Comparison of ENCODE assay signal across 8 cellular contexts in genomic region chr4:152536545-152537182, GRCh38. TPM values are rescaled to one million over a fixed set of nuclear protein-coding genes. Genes with fewer than 3 reads are reported as not detected.
DNase-seq lines count a peak whose midpoint lies in the region; ATAC-seq and TF ChIP-seq lines count a peak whose summit lies in the region.

No MANE protein-coding gene starts in this region.

- CTCF ChIA-PET in HEK293 (lab: Yijun Ruan, JAX): interaction anchor here (0.6 to 4.8 kb wide), 3 partner anchors 36 to 51 kb away, joined by 3 to 25 read pairs (median 3); no protein-coding TSS in a partner anchor
- CTCF ChIA-PET in activated CD8-positive, alpha-beta T cell treated with anti-CD3 and anti-CD28 coated beads, Interleukin-2, amount 10 ng/mL, durations not matched to agents 7 days and 5 days (lab: Charles Lee): interaction anchor here (0.6 to 5.9 kb wide), 12 partner anchors 9 to 147 kb away, joined by 3 to 85 read pairs (median 3); no protein-coding TSS in a partner anchor

- H4K91ac ChIP-seq in neuronal stem cell (ENCODE audit: low read depth, low read length, poor library complexity): no peak overlapping the region

- H2BK120ac ChIP-seq in neuronal stem cell (ENCODE audit: low read depth, low read length): no peak overlapping the region

- H2AK5ac ChIP-seq in neuronal stem cell (ENCODE audit: low read depth, low read length): peak overlapping the region; percentile 10

- peaks cover 42% of the 10 kb centered on the region for H3K4me1 Mint-ChIP-seq in activated CD8-positive, alpha-beta T cell treated with anti-CD3 and anti-CD28 coated beads, Interleukin-2, amount 10 ng/mL, durations not matched to agents 7 days and 5 days (ENCODE audit: low read depth)

- peak overlapping the region; percentile 91 for H3K27ac ChIP-seq in HEK293 (ENCODE audit: extremely low read depth, low read depth, low read length)
- H3K27ac ChIP-seq in neuronal stem cell (replicated peaks; ENCODE audit: low read length): peak overlapping the region; percentile 87

- no peak for TF ChIP-seq CTCF in HEK293 (tag by site-specific recombination; IDR thresholded peaks at IDR 0.05)
- TF ChIP-seq CTCF in fibroblast of the aortic adventitia (IDR thresholded peaks at IDR 0.05; ENCODE audit: insufficient read depth, low read length): no peak

- H3K27me3 ChIP-seq in neuronal stem cell (ENCODE audit: control insufficient read depth in 3 of 3, insufficient read depth in 3 of 3, low read depth in 1 of 3, low read length in 3 of 3): no peaks in the 10 kb centered on the region

- DNase-seq in activated CD8-positive, alpha-beta memory T cell treated with anti-CD3 and anti-CD28 coated beads for 1 hour (ENCODE audit: extremely low read depth in 1 of 2, low read depth in 1 of 2): peak; percentile 18 to 48
- DNase-seq in activated CD8-positive, alpha-beta memory T cell treated with anti-CD3 and anti-CD28 coated beads, Interleukin-2, amount 50 U/mL, for 4 hours: no peak
- DNase-seq in M059J (ENCODE audit: low read depth) (peak; percentile 62), fibroblast of the aortic adventitia (ENCODE audit: low read depth) (peak; percentile 39), neuronal stem cell (ENCODE audit: low spot score) (no peak), posterior vena cava (ENCODE audit: low spot score) (no peak)
- DNase-seq in activated CD8-positive, alpha-beta T cell treated with anti-CD3 and anti-CD28 coated beads, Interleukin-2, amount 10 ng/mL, durations not matched to agents 7 days and 5 days: peak; percentile 84

- no peak overlapping the region for H2BK15ac ChIP-seq in neuronal stem cell (ENCODE audit: low read length)

- no peak overlapping the region for H3K4ac ChIP-seq in neuronal stem cell (ENCODE audit: low read length)

- H4K8ac ChIP-seq in neuronal stem cell (ENCODE audit: low read depth, low read length): no peak overlapping the region

- intact Hi-C loops in posterior vena cava (cut with DNase I): no loop called here

- H3K27ac Mint-ChIP-seq in activated CD8-positive, alpha-beta T cell treated with anti-CD3 and anti-CD28 coated beads, Interleukin-2, amount 10 ng/mL, durations not matched to agents 7 days and 5 days: peak overlapping the region; percentile 100

- no CpG with 5 or more reads among the region's 24 CpGs for WGBS in neuronal stem cell (ENCODE audit: extremely low coverage in 2 of 2, insufficient read length in 2 of 2, insufficient replicate concordance in 1 of 2), 2 donors

- H3K18ac ChIP-seq in neuronal stem cell (ENCODE audit: low read length): peak overlapping the region; percentile 96

- H3K4me2 ChIP-seq in neuronal stem cell (ENCODE audit: insufficient read depth, low read length, poor library complexity, severe bottlenecking): peak overlapping the region; percentile 65

- H3K4me3 Mint-ChIP-seq in activated CD8-positive, alpha-beta T cell treated with anti-CD3 and anti-CD28 coated beads, Interleukin-2, amount 10 ng/mL, durations not matched to agents 7 days and 5 days: peak overlapping the region; percentile 83

- POLR2A ChIA-PET in HEK293 (lab: Yijun Ruan, JAX): interaction anchor here (0.7 to 1.7 kb wide), 6 partner anchors 12 to 54 kb away, joined by 3 to 6 read pairs (median 4); no protein-coding TSS in a partner anchor
- POLR2A ChIA-PET in activated CD8-positive, alpha-beta T cell treated with anti-CD3 and anti-CD28 coated beads, Interleukin-2, amount 10 ng/mL, durations not matched to agents 7 days and 5 days (lab: Charles Lee): interaction anchor here (0.7 to 4.5 kb wide), 31 partner anchors 9 to 437 kb away, joined by 3 to 150 read pairs (median 5); partner anchors contain the start of genes ARFIP1, TIGD4 and TMEM154

- H3K36me3 Mint-ChIP-seq in activated CD8-positive, alpha-beta T cell treated with anti-CD3 and anti-CD28 coated beads, Interleukin-2, amount 10 ng/mL, durations not matched to agents 7 days and 5 days (ENCODE audit: low read depth): peaks cover 49% of the 10 kb centered on the region

- ATAC-seq in activated CD8-positive, alpha-beta T cell treated with anti-CD3 and anti-CD28 coated beads, Interleukin-2, amount 10 ng/mL, durations not matched to agents 7 days and 5 days: peak; percentile 65

- no peak overlapping the region for H2BK12ac ChIP-seq in neuronal stem cell (ENCODE audit: low read length)

- peak overlapping the region; percentile 41 for H3K14ac ChIP-seq in neuronal stem cell (ENCODE audit: low read length)

- peak overlapping the region; percentile 95 for H3K9ac ChIP-seq in neuronal stem cell (ENCODE audit: low read depth, low read length, poor library complexity)

- peak overlapping the region; percentile 81 for H3K4me3 ChIP-seq in HEK293 (ENCODE audit: low read depth, low read length)
- peak overlapping the region; percentile 95 for H3K4me3 ChIP-seq in fibroblast of the aortic adventitia (ENCODE audit: low read depth, low read length)
- H3K4me3 ChIP-seq in neuronal stem cell (ENCODE audit: low read length in 2 of 2): peak overlapping the region; percentile 78 to 90

- H3K4me1 ChIP-seq in HEK293 (ENCODE audit: control insufficient read depth, insufficient read depth, low read length) (peaks cover 4% of the 10 kb centered on the region; the same call in 1 of the 2 replicates), neuronal stem cell (ENCODE audit: control insufficient read depth in 2 of 2, insufficient read depth in 1 of 2, low read depth in 1 of 2, low read length in 2 of 2) (peaks cover 5 to 19% of the 10 kb centered on the region in 2 donors)

- peak overlapping the region; percentile 90 for H3K23ac ChIP-seq in neuronal stem cell (ENCODE audit: low read depth, low read length, poor library complexity)

- H2BK5ac ChIP-seq in neuronal stem cell (ENCODE audit: low read length): peak overlapping the region; percentile 90

- H2AFZ ChIP-seq in neuronal stem cell (ENCODE audit: low read length): peak overlapping the region; percentile 91

- H3K9me3 ChIP-seq in HEK293 (ENCODE audit: control insufficient read depth, insufficient read depth, low read depth, low read length): no peaks in the 10 kb centered on the region
- H3K9me3 ChIP-seq in neuronal stem cell (replicated peaks in 1 of 2; ENCODE audit: control insufficient read depth in 2 of 2, insufficient read depth in 1 of 2, low read depth in 1 of 2, low read length in 2 of 2): peaks cover 2 to 12% of the 10 kb centered on the region in 2 donors

- peaks cover 6% of the 10 kb centered on the region for H3K9me3 Mint-ChIP-seq in activated CD8-positive, alpha-beta T cell treated with anti-CD3 and anti-CD28 coated beads, Interleukin-2, amount 10 ng/mL, durations not matched to agents 7 days and 5 days (ENCODE audit: insufficient read depth)

- peaks cover 5% of the 10 kb centered on the region for H3K79me1 ChIP-seq in neuronal stem cell (ENCODE audit: low read depth, low read length)

- H3K27me3 Mint-ChIP-seq in activated CD8-positive, alpha-beta T cell treated with anti-CD3 and anti-CD28 coated beads, Interleukin-2, amount 10 ng/mL, durations not matched to agents 7 days and 5 days (ENCODE audit: low read depth): no peaks in the 10 kb centered on the region

- H3K36me3 ChIP-seq in HEK293 (ENCODE audit: control insufficient read depth in 2 of 2, insufficient read depth in 1 of 2, low read length in 2 of 2) (peaks cover 0 to 18% of the 10 kb centered on the region in 2 experiments; a peak in 2 of 3 replicates), neuronal stem cell (replicated peaks in 1 of 2; ENCODE audit: control insufficient read depth in 2 of 2, insufficient read depth in 2 of 2, low read length in 2 of 2) (peaks cover 10 to 30% of the 10 kb centered on the region in 2 donors)

TF ChIP-seq in HEK293, 187 proteins besides CTCF, POLR2A, EP300 and RAD21 (continues in another document):
- TF ChIP-seq SCRT2 (tag by site-specific recombination; IDR thresholded peaks at IDR 0.05): 0 out of 2 replicates have a peak, but pooled peaks have one; percentile 7
- TF ChIP-seq SP3 (tag by site-specific recombination; IDR thresholded peaks at IDR 0.05): no peak
- TF ChIP-seq ZNF292 (tag by site-specific recombination; IDR thresholded peaks at IDR 0.05; ENCODE audit: borderline replicate concordance, low read depth): no peak
- peak; percentile 79 for TF ChIP-seq ZNF600 (tag by site-specific recombination; IDR thresholded peaks at IDR 0.05)
- peak; percentile 79 for TF ChIP-seq PRDM10 (tag by site-specific recombination; IDR thresholded peaks at IDR 0.05)
- no peak for TF ChIP-seq MYNN (tag by site-specific recombination; IDR thresholded peaks at IDR 0.05; ENCODE audit: borderline replicate concordance)
- TF ChIP-seq ZNF157 (tag by site-specific recombination; IDR thresholded peaks at IDR 0.05): no peak
- TF ChIP-seq KLF1 (tag by site-specific recombination; IDR thresholded peaks at IDR 0.05): peak; percentile 22

RNA-seq across cellular contexts. Expression of gene FBXW7, which starts 0.8 kb away (rescaled TPM):
- total RNA-seq in M059J (2014; rRNA removed; shearing (Covaris generic)): 16.0 and 18.1 TPM in 2 replicates
- total RNA-seq in activated CD8-positive, alpha-beta T cell treated with anti-CD3 and anti-CD28 coated beads, Interleukin-2, amount 10 ng/mL, durations not matched to agents 7 days and 5 days: 10 to 100 TPM; 50.6 to 56.9 TPM
- 59.7 and 77.0 TPM in 2 replicates for total RNA-seq in fibroblast of the aortic adventitia (ENCODE audit: low replicate concordance)
- polyA plus RNA-seq in neuronal stem cell (2013, experiment 1 of 2): 12.2 TPM
- 12.2 TPM for polyA plus RNA-seq in neuronal stem cell (2013, experiment 2 of 2)
- total RNA-seq in posterior vena cava: 10 to 100 TPM; 37.7 to 55.0 TPM

Comparison
In these comparisons a context has a peak if more than half of its experiments do, and no peak if none do; other contexts are left out.
1. DNase-seq: peak in activated CD8-positive, alpha-beta memory T cell treated with anti-CD3 and anti-CD28 coated beads for 1 hour (2 of 2), M059J (single experiment), activated CD8-positive, alpha-beta T cell treated with anti-CD3 and anti-CD28 coated beads, Interleukin-2, amount 10 ng/mL, durations not matched to agents 7 days and 5 days (single experiment) and fibroblast of the aortic adventitia (single experiment); none in activated CD8-positive, alpha-beta memory T cell treated with anti-CD3 and anti-CD28 coated beads, Interleukin-2, amount 50 U/mL, for 4 hours (single experiment), neuronal stem cell (single experiment) and posterior vena cava (single experiment).
2. Peak in every context shown above with its lines, with median percentiles within 50 percentile points of each other: H3K4me3 ChIP-seq.